Comparison of ENCODE assay signal across 12 cellular contexts in the genomic region with DNA sequence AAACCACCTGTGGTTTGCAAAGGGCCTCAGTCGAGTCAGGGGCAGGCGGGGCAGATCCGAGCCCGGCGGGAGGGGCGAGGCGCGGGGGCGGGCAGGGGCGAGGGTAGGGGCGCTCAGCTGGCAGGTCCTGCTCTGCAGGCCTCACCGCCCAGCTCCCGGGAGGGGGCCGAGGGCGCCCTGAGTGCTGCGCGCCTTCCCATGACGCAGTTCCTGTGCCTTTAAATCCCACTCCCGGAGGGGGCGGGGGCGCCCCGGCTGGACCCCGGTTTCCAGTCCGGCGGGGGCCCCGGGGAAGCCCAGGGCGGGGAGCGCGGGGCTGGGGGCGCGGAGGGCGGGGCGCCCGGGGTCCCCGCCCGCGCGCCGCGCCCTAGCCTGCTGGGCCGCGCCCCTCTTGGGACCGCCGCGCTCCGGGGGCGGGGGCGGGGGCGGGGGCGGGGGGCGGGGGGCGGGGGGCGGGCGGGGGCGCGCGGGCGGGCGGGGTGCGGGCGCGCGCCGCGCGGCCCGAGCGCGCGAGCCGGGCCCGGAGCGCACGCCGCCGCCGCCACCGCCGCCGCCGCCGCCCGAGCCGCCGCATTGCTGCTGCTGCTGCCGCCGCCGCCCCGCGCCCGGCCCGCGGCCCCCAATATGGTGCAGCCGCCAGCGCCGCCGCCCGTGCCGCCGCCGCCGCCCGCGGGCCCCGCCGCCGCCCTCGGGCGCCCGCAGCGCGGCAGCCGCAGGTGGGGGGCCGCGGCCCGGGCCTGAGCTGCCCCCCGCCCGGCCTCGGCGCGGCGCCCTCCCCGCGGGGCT. TPM values are rescaled to one million over a fixed set of nuclear protein-coding genes. Genes with fewer than 3 reads are reported as not detected.
A peak's percentile ranks its signal among the peaks of the same experiment; 100 is the strongest.
DNase-seq lines count a peak whose midpoint lies in the region; ATAC-seq and TF ChIP-seq lines count a peak whose summit lies in the region.
"Had no signal": no experiment of that assay in that cellular context is flagged by ENCODE, and none has a peak within 500 bp of the region (broad histone marks: within the 10 kb centered on the region; RNA-seq: fewer than 3 reads in every experiment).

A gene (plus strand): TSS at position 504 of the 786 bp plus-strand sequence. CDS start 639 bp downstream, outside the sequence.

- no peaks in the 10 kb centered on the region for H3K36me3 ChIP-seq in NT2/D1 (ENCODE audit: insufficient read depth, insufficient read length, low read length)
- H3K36me3 ChIP-seq in stomach, result no peaks in the 10 kb centered on the region
- H3K36me3 ChIP-seq: upper lobe of right lung had no signal

- peaks cover 15% of the 10 kb centered on the region for H3K4me1 Mint-ChIP-seq in activated T-cell treated with anti-CD3 and anti-CD28 coated beads, Interleukin-2, amount 50 U/mL, for 72 hours (ENCODE audit: low read depth)
- H3K4me1 Mint-ChIP-seq in glutamatergic neuron (ENCODE audit: low read depth, unreplicated experiment), result peaks cover 10% of the 10 kb centered on the region

- H3K9me3 Mint-ChIP-seq in activated T-cell treated with anti-CD3 and anti-CD28 coated beads, Interleukin-2, amount 50 U/mL, for 72 hours, result no peaks in the 10 kb centered on the region
- peaks cover 12% of the 10 kb centered on the region for H3K9me3 Mint-ChIP-seq in glutamatergic neuron (ENCODE audit: unreplicated experiment)

- peaks cover 37% of the 10 kb centered on the region for H3K27me3 ChIP-seq in NT2/D1 (ENCODE audit: insufficient read depth, insufficient read length)
- peaks cover 27 to 94% (median 60%) of the 10 kb centered on the region in 3 donors for H3K27me3 ChIP-seq in stomach

- intact Hi-C loops in stomach (cut with DNase I; ENCODE audit: low total_unique reads) (no loop called here), sciatic nerve (cut with DNase I) (no loop called here)

- H3K4me3 Mint-ChIP-seq in activated T-cell treated with anti-CD3 and anti-CD28 coated beads, Interleukin-2, amount 50 U/mL, for 72 hours, result peak within 1 kb of the TSS; percentile 72 to 80
- H3K4me3 Mint-ChIP-seq in glutamatergic neuron (ENCODE audit: unreplicated experiment), result peak within 1 kb of the TSS; percentile 90

- TF ChIP-seq EP300 in stomach (IDR thresholded peaks at IDR 0.05), result no peak

- no peak for TF ChIP-seq POLR2A in stomach (IDR thresholded peaks at IDR 0.05)

- H3K27ac ChIP-seq in stomach, result no peak within 1 kb of the TSS
- H3K27ac ChIP-seq: RWPE1, upper lobe of right lung had no signal

- H3K4me1 ChIP-seq in NT2/D1 (ENCODE audit: insufficient read depth, insufficient read length), result peaks cover 13% of the 10 kb centered on the region
- H3K4me1 ChIP-seq in stomach, result peaks cover 7 to 20% (median 13%) of the 10 kb centered on the region in 4 donors
- H3K4me1 ChIP-seq: upper lobe of right lung had no signal

- peak in 1 of 2 donors; percentile 5 for DNase-seq in activated T-cell treated with anti-CD3 and anti-CD28 coated beads, Interleukin-2, amount 50 U/mL, for 72 hours
- DNase-seq in activated T-cell treated with anti-CD3 and anti-CD28 coated beads, Interleukin-2, amount 50 U/mL, for 1 hour, result no peak
- no peak for DNase-seq in NT2/D1 (ENCODE audit: low read depth, low spot score)
- DNase-seq in glutamatergic neuron, result peak; percentile 48
- no peak for DNase-seq in stomach
- no peak for DNase-seq in sciatic nerve (ENCODE audit: low spot score)
- DNase-seq in globus pallidus (ENCODE audit: low spot score), result no peak
- DNase-seq: activated gamma-delta T cell treated with Interleukin-2 at 50 U/mL for 16 hours, foreskin melanocyte, upper lobe of right lung had no signal

- H3K9me3 ChIP-seq in NT2/D1 (ENCODE audit: insufficient read depth, low read length) (no peaks in the 10 kb centered on the region), stomach (peaks cover 0 to 17% (median 7%) of the 10 kb centered on the region in 4 donors)
- H3K9me3 ChIP-seq: upper lobe of right lung had no signal

- 1 to 3% (median 2%) methylated on average over 14 to 97 of the region's 124 CpGs for WGBS in stomach, 5 donors

- peaks cover 62% of the 10 kb centered on the region for H3K27me3 Mint-ChIP-seq in activated T-cell treated with anti-CD3 and anti-CD28 coated beads, Interleukin-2, amount 50 U/mL, for 72 hours (ENCODE audit: low read depth)
- peaks cover 20% of the 10 kb centered on the region for H3K27me3 Mint-ChIP-seq in glutamatergic neuron (ENCODE audit: unreplicated experiment)

- TF ChIP-seq CTCF in glutamatergic neuron (IDR thresholded peaks at IDR 0.05; ENCODE audit: partially characterized antibody, unreplicated experiment), result no peak
- TF ChIP-seq CTCF in stomach (IDR thresholded peaks at IDR 0.05), result no peak

- H3K27ac Mint-ChIP-seq in activated T-cell treated with anti-CD3 and anti-CD28 coated beads, Interleukin-2, amount 50 U/mL, for 72 hours, result no peak within 1 kb of the TSS
- H3K27ac Mint-ChIP-seq in glutamatergic neuron (ENCODE audit: unreplicated experiment), result peak within 1 kb of the TSS; percentile 48

- H3K4me3 ChIP-seq in NT2/D1 (ENCODE audit: insufficient read length, low read depth), result peak within 1 kb of the TSS; percentile 79
- peak within 1 kb of the TSS; percentile 17 to 36 (median 26) for H3K4me3 ChIP-seq in stomach
- H3K4me3 ChIP-seq: upper lobe of right lung had no signal

- peak in 1 of 2 donors; percentile 29 for ATAC-seq in activated T-cell treated with anti-CD3 and anti-CD28 coated beads, Interleukin-2, amount 50 U/mL, for 72 hours (replicated peaks in 1 of 2)
- no peak for ATAC-seq in sciatic nerve
- no peak for ATAC-seq in GM21737 (IDR thresholded peaks at IDR 0.05; ENCODE audit: unreplicated experiment)
- ATAC-seq: upper lobe of right lung had no signal

- H3K9ac ChIP-seq in NT2/D1 (ENCODE audit: insufficient read length, low read depth), result peak within 1 kb of the TSS; percentile 92

- no peaks in the 10 kb centered on the region for H3K36me3 Mint-ChIP-seq in activated T-cell treated with anti-CD3 and anti-CD28 coated beads, Interleukin-2, amount 50 U/mL, for 72 hours (ENCODE audit: insufficient read depth in 2 of 2)
- H3K36me3 Mint-ChIP-seq in glutamatergic neuron (ENCODE audit: unreplicated experiment), result no peaks in the 10 kb centered on the region

RNA-seq across cellular contexts. Expression of the gene that starts here (rescaled TPM):
- under 1 TPM; 0.60 to 0.74 TPM for total RNA-seq in activated T-cell treated with anti-CD3 and anti-CD28 coated beads, Interleukin-2, amount 50 U/mL, for 72 hours
- total RNA-seq in glutamatergic neuron (ENCODE audit: unreplicated experiment) (10.5 TPM), stomach (1 to 10 TPM in 1 of 5 donors, under 1 TPM in 2, not detected in 2; 0.58 to 1.3 (median 0.73) TPM), sciatic nerve (0.22 TPM)
- polyA plus RNA-seq in stomach, result 1 to 10 TPM in 1 of 3 donors, under 1 TPM in 2; 0.31 to 1.3 (median 0.46) TPM
